8 cellular contexts compared by ENCODE assay signal in the genomic region with DNA sequence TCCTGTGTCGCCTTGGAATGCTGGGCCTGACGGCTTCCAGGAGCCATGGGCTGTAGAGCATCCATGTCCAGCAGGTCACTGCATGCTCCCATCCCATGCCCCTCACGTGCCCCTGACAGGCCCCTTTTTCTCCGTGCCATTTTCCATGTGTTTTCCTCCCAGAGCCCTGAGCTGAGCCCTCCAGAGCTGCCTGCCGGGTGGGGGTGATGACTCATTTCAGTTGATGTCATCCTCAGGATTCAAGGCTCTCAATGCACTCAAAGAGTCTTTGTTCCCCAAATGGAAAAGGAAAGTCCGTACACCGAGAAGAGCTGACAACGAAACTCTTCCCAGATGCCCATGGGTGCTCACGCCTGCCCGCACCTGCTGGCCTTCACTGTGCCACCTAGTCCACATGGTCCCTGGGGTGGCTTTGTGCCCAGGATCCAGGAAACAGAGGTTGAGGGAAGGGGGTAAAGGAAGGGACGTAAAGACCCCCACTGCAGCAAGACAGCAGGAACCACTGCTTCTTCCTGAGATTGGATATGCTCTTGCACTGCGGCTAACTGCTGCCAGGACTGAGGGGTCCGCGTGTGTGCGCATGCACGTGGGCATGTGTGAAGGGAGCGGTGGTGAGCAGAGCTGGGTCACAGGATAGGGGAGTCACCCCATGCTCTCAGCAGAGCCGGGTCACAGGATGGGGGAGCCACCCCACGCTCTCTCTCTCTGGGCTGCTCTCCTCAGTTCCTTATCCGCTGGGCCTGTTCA. TPM values are rescaled to one million over a fixed set of nuclear protein-coding genes. Genes with fewer than 3 reads are reported as not detected.
DNase-seq lines count a peak whose midpoint lies in the region; TF ChIP-seq lines count a peak whose summit lies in the region.

No MANE protein-coding gene starts in this region.

- peaks cover 56% of the 10 kb centered on the region for H3K4me1 Mint-ChIP-seq in brain

- no peaks in the 10 kb centered on the region for H3K36me3 Mint-ChIP-seq in brain

- H3K4me1 ChIP-seq in hepatocyte (ENCODE audit: insufficient read depth): peaks cover 4% of the 10 kb centered on the region
- peaks cover 0 to 69% (median 55%) of the 10 kb centered on the region in 4 donors for H3K4me1 ChIP-seq in tibial artery
- H3K4me1 ChIP-seq in spleen: peaks cover 0 to 13% (median 11%) of the 10 kb centered on the region in 6 donors

- no peaks in the 10 kb centered on the region for H3K9me2 ChIP-seq in hepatocyte (replicated peaks; ENCODE audit: insufficient read depth)

- H3K36me3 ChIP-seq in hepatocyte (replicated peaks; ENCODE audit: insufficient read depth, low read depth) (no peaks in the 10 kb centered on the region), tibial artery (no peaks in the 10 kb centered on the region), spleen (no peaks in the 10 kb centered on the region)

- no peaks in the 10 kb centered on the region for H4K20me1 ChIP-seq in hepatocyte (ENCODE audit: insufficient read depth, poor library complexity, severe bottlenecking)

- peaks cover 0 to 4% (median 0%) of the 10 kb centered on the region in 5 experiments for H3K9me3 Mint-ChIP-seq in brain

- TF ChIP-seq POLR2A in spleen (IDR thresholded peaks at IDR 0.05): no peak

- peak overlapping the region; percentile 53 for H3K27ac ChIP-seq in hepatocyte
- peak overlapping the region; percentile 49 to 85 for H3K27ac ChIP-seq in tibial artery
- no peak overlapping the region for H3K27ac ChIP-seq in spleen

- H3K4me3 Mint-ChIP-seq in brain: peak overlapping the region in 1 of 5 experiments; percentile 28

- no peak overlapping the region for H2AFZ ChIP-seq in hepatocyte

- H3K27me3 ChIP-seq in hepatocyte (peaks cover 5% of the 10 kb centered on the region), tibial artery (no peaks in the 10 kb centered on the region), spleen (replicated peaks in 1 of 7) (peaks cover 0 to 39% (median 7%) of the 10 kb centered on the region in 7 donors)

- DNase-seq in LoVo (ENCODE audit: low spot score) (peak; percentile 4), hepatocyte (ENCODE audit: low spot score) (peak; percentile 57), tibial artery (peak in 1 of 2 donors; percentile 77), NCI-H2107 treated with DMSO at 0.1 percent for 48 hours (lab: John Stamatoyannopoulos, UW; ENCODE audit: unreplicated experiment) (no peak), spleen (no peak), DMS79 treated with DMSO at 0.1 percent for 48 hours (lab: John Stamatoyannopoulos, UW) (no peak), NCI-H2196 treated with DMSO at 0.1 percent for 48 hours (lab: John Stamatoyannopoulos, UW; ENCODE audit: unreplicated experiment) (no peak)

- no peak for TF ChIP-seq CTCF in brain (conservative IDR thresholded peaks at IDR 0.05)
- no peak for TF ChIP-seq CTCF in hepatocyte (IDR thresholded peaks at IDR 0.05; ENCODE audit: poor library complexity)
- TF ChIP-seq CTCF in tibial artery (IDR thresholded peaks at IDR 0.05): no peak
- no peak for TF ChIP-seq CTCF in spleen (IDR thresholded peaks at IDR 0.05 in 8 of 11, conservative IDR thresholded peaks at IDR 0.05 in 3 of 11)

- peaks cover 3% of the 10 kb centered on the region for H3K79me2 ChIP-seq in hepatocyte

- H3K27ac Mint-ChIP-seq in brain: peak overlapping the region in 4 of 5 experiments; percentile 31 to 95 (median 60)

- intact Hi-C loops in tibial artery (cut with DNase I; ENCODE audit: low total_unique reads) (no loop called here), spleen (cut with DNase I; ENCODE audit: low total_unique reads) (no loop called here)

- WGBS in hepatocyte (ENCODE audit: low lambda C conversion rate, missing lambda C conversion rate): 79% methylated on average over 20 of the region's 20 CpGs
- 86 to 90% (median 88%) methylated on average over 18 to 20 of the region's 20 CpGs for WGBS in spleen, 5 donors

- H3K9me3 ChIP-seq in hepatocyte (ENCODE audit: low read depth): no peaks in the 10 kb centered on the region
- no peaks in the 10 kb centered on the region for H3K9me3 ChIP-seq in tibial artery
- H3K9me3 ChIP-seq in spleen: no peaks in the 10 kb centered on the region

- no peak overlapping the region for H3K4me2 ChIP-seq in hepatocyte

- peaks cover 20% of the 10 kb centered on the region for H3K27me3 Mint-ChIP-seq in brain

- H3K4me3 ChIP-seq in hepatocyte (no peak overlapping the region), tibial artery (no peak overlapping the region), spleen (no peak overlapping the region)

RNA-seq across cellular contexts. Expression of a gene that starts 27.6 kb away (rescaled TPM):
- polyA plus RNA-seq in brain (ENCODE audit: insufficient read depth, low read depth, low replicate concordance) (1.1 TPM), hepatocyte (87.2 and 97.6 TPM in 2 replicates), spleen (1 to 10 TPM in 2 of 3 donors, under 1 TPM in 1; 0.33 to 1.2 (median 1.1) TPM)
- total RNA-seq in hepatocyte (105 and 106 TPM in 2 replicates), spleen (1 to 10 TPM in 6 of 7 donors, under 1 TPM in 1; 0.94 to 9.3 (median 3.2) TPM)

Comparison
In these comparisons a context has a peak if more than half of its experiments do, and no peak if none do; other contexts are left out.
1. DNase-seq: peak in LoVo (single experiment) and hepatocyte (single experiment); none in NCI-H2107 treated with DMSO at 0.1 percent for 48 hours (single experiment), spleen (single experiment), DMS79 treated with DMSO at 0.1 percent for 48 hours (single experiment) and NCI-H2196 treated with DMSO at 0.1 percent for 48 hours (single experiment).
2. H3K27ac ChIP-seq: peak in hepatocyte (single experiment) and tibial artery (2 of 2); none in spleen (0 of 8).
3. RNA of a gene that starts 27.6 kb away (polyA plus RNA-seq): 87.2 to 97.6 TPM in hepatocyte; 1.1 TPM in brain (single experiment) and 0.33 to 1.2 TPM in spleen; every median in the first group is over 10 times any median in the second.